8 cellular contexts compared by ENCODE assay signal in the genomic region with DNA sequence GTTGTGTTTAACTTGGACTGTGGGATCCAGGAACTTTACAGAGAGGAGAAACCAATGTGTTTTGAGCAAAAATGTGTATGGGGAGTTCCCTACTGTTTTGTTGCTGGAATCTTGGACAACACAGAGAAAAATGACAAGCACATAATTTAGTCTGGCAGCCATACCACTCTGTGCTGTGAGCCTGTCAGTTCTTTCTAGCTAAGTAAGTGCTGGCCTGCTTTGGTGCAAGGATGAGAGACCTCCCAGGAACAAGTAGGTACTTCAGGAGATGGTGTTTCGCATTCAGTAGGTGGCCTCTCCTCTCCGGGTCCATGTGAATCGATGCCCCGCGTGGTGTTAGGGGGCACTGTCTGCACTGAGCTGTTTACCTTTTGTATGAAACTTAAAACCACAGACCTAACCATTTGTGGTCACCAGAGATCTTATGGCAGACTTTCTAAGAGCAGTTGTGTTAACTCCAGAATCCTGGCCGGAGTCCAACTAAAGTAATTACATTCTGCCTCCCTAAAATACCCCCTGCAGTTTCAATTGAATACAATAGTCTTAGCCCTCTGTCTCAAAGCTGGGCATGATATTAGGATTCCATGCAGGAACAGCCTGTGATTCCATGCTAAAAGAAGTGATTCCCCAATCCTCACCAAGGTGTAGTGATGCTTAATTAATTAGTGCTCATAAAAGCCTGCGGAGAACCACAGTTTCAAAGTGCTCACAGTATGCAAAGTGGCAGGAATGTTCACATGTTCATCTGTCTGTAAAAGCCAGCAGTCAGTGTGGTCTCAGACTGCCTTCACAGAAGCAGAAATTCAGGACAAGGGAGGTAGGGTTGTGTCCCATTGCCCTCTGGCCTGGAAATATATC.
DNase-seq lines count a peak whose midpoint lies in the region; ATAC-seq and TF ChIP-seq lines count a peak whose summit lies in the region.
"Had no signal": no experiment of that assay in that cellular context is flagged by ENCODE, and none has a peak within 500 bp of the region (broad histone marks: within the 10 kb centered on the region; RNA-seq: fewer than 3 reads in every experiment).

No MANE protein-coding gene starts in this region.

- POLR2A ChIA-PET in HEK293 (lab: Yijun Ruan, JAX): interaction anchor here (0.8 kb wide), 1 partner anchor 17 kb away, joined by 3 read pairs; no protein-coding TSS in a partner anchor

- in situ Hi-C loops in mammary epithelial cell (cut with MboI; ENCODE audit: low sequenced_read_pairs in 2 of 2): no loop called here

- intact Hi-C loops in mammary epithelial cell (cut with micrococcal nuclease): no loop called here

- H3K9me3 ChIP-seq in HEK293 (ENCODE audit: control insufficient read depth, insufficient read depth, low read depth, low read length): no peaks in the 10 kb centered on the region
- H3K9me3 ChIP-seq in mammary epithelial cell (replicated peaks; ENCODE audit: insufficient read depth, low read length): no peaks in the 10 kb centered on the region
- H3K9me3 ChIP-seq: neutrophil had no signal

- H3K4me3 ChIP-seq in HEK293 (ENCODE audit: low read depth, low read length): no peak overlapping the region
- no peak overlapping the region for H3K4me3 ChIP-seq in mammary epithelial cell (replicated peaks in 1 of 3; ENCODE audit: insufficient read depth in 1 of 3, low read depth in 2 of 3, low read length in 3 of 3)

- peak; percentile 96 for ATAC-seq in GM18511 (IDR thresholded peaks at IDR 0.05; ENCODE audit: unreplicated experiment)

- CTCF ChIA-PET in HEK293 (lab: Yijun Ruan, JAX) (interaction anchor here (0.5 to 2.5 kb wide), 10 partner anchors 14 to 754 kb away, joined by 3 to 16 read pairs (median 4); no protein-coding TSS in a partner anchor), mammary epithelial cell (lab: Charles Lee; ENCODE audit: low non-redundant PET) (no interaction called here)

- H3K9ac ChIP-seq in mammary epithelial cell (ENCODE audit: insufficient read depth, low read length): no peak overlapping the region

- no peaks in the 10 kb centered on the region for H3K36me3 ChIP-seq in HEK293 (ENCODE audit: control insufficient read depth in 2 of 2, insufficient read depth in 1 of 2, low read length in 2 of 2)
- H3K36me3 ChIP-seq in mammary epithelial cell (ENCODE audit: insufficient read depth, low read length): no peaks in the 10 kb centered on the region
- H3K36me3 ChIP-seq: neutrophil had no signal

- no peak overlapping the region for H2AFZ ChIP-seq in mammary epithelial cell (ENCODE audit: low read depth, low read length)

- no peaks in the 10 kb centered on the region for H3K27me3 ChIP-seq in mammary epithelial cell (ENCODE audit: insufficient read depth, low read length)

- peak; percentile 54 for DNase-seq in NAMALWA (ENCODE audit: low spot score)
- DNase-seq in mammary epithelial cell: peak; percentile 12
- DNase-seq in middle frontal gyrus (ENCODE audit: extremely low spot score, low spot score): no peak
- no peak for DNase-seq in ecto neural progenitor cell (ENCODE audit: low spot score)
- no peak for DNase-seq in SW 1271 (lab: John Stamatoyannopoulos, UW)

- no TSS peak for BruUV-seq in mammary epithelial cell (replicated peaks; lab: Mats Ljungman, UMichigan)

- H3K4me1 ChIP-seq in HEK293 (ENCODE audit: control insufficient read depth, insufficient read depth, low read length): peaks cover 47% of the 10 kb centered on the region
- no peaks in the 10 kb centered on the region for H3K4me1 ChIP-seq in mammary epithelial cell (ENCODE audit: insufficient read depth, low read length)

- H4K20me1 ChIP-seq in mammary epithelial cell (ENCODE audit: insufficient read depth, low read length): no peaks in the 10 kb centered on the region

- TF ChIP-seq CTCF in HEK293 (tag by site-specific recombination; IDR thresholded peaks at IDR 0.05) (peak; percentile 86; the same call in 1 of the 2 replicates), mammary epithelial cell (conservative IDR thresholded peaks at IDR 0.05 in 1 of 2, IDR thresholded peaks at IDR 0.05 in 1 of 2; ENCODE audit: extremely low read depth in 1 of 2, insufficient read depth in 1 of 2, low read depth in 1 of 2, low read length in 2 of 2) (no peak)

- dilution Hi-C loops in mammary epithelial cell (cut with HindIII; ENCODE audit: low sequenced_read_pairs): no loop called here

- WGBS in mammary epithelial cell (ENCODE audit: low coverage, missing lambda C conversion rate): 74% methylated on average over 7 of the region's 7 CpGs

- H3K27ac ChIP-seq in HEK293 (ENCODE audit: extremely low read depth, low read depth, low read length) (peak overlapping the region; percentile 77), mammary epithelial cell (ENCODE audit: insufficient read depth, low read depth, low read length) (no peak overlapping the region)
- H3K27ac ChIP-seq: neutrophil had no signal

- H3K79me2 ChIP-seq in mammary epithelial cell (ENCODE audit: insufficient read depth, low read length): no peaks in the 10 kb centered on the region

- no peak overlapping the region for H3K4me2 ChIP-seq in mammary epithelial cell (ENCODE audit: insufficient read depth, low read depth, low read length)

TF ChIP-seq in HEK293, 187 proteins besides CTCF, POLR2A, EP300 and RAD21 (continues in another document):
- TF ChIP-seq ZNF837 (tag by site-specific recombination; IDR thresholded peaks at IDR 0.05) (no peak), ZNF335 (tag by site-specific recombination; conservative IDR thresholded peaks at IDR 0.05) (peak; percentile 50; the same call in 1 of the 2 replicates), ZNF449 (tag by site-specific recombination; IDR thresholded peaks at IDR 0.05) (no peak), ZNF501 (tag by site-specific recombination; IDR thresholded peaks at IDR 0.05) (peak; percentile 57; the same call in 1 of the 2 replicates), ZNF350 (tag by site-specific recombination; IDR thresholded peaks at IDR 0.05) (no peak), ZNF677 (tag by site-specific recombination; IDR thresholded peaks at IDR 0.05) (no peak), ZNF514 (tag by site-specific recombination; IDR thresholded peaks at IDR 0.05) (no peak), ZBTB26 (tag by site-specific recombination; optimal IDR thresholded peaks at IDR 0.05) (no peak), ZNF404 (tag by site-specific recombination; IDR thresholded peaks at IDR 0.05) (no peak), ZNF701 (tag by site-specific recombination; IDR thresholded peaks at IDR 0.05) (no peak), ZBTB10 (tag by site-specific recombination; IDR thresholded peaks at IDR 0.05) (no peak), ZNF513 (tag by site-specific recombination; IDR thresholded peaks at IDR 0.05) (no peak), REPIN1 (tag by site-specific recombination; IDR thresholded peaks at IDR 0.05; ENCODE audit: low read depth) (no peak), ZNF248 (tag by site-specific recombination; IDR thresholded peaks at IDR 0.05) (no peak)

Comparison
In these comparisons a context has a peak if more than half of its experiments do, and no peak if none do; other contexts are left out.
1. DNase-seq: peak in NAMALWA (single experiment) and mammary epithelial cell (single experiment); none in middle frontal gyrus (single experiment), ecto neural progenitor cell (single experiment) and SW 1271 (0 of 2).